Comparison of ENCODE assay signal across 9 cellular contexts in the genomic region with DNA sequence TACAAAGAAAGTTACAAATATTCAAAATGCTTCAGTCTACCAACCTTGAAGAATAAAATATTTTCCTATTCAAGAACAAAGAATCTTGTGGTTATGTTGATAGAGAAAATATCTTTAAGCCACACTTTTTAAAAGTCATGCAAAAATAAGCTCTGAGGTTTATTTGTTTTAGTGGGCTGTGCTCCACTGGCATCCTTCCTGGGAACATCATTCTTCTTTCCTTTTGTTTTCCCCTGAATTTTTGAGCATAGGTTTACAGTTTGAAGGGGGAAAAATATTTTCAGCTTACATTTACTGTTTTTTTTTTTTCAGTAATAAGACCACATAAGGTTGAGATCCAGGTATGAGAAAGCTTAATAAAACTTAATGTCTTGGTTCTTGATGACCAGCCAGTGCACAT.
DNase-seq lines count a peak whose midpoint lies in the region; ATAC-seq, FAIRE-seq and TF ChIP-seq lines count a peak whose summit lies in the region.
"Had no signal": no experiment of that assay in that cellular context is flagged by ENCODE, and none has a peak within 500 bp of the region (broad histone marks: within the 10 kb centered on the region; RNA-seq: fewer than 3 reads in every experiment).

No MANE protein-coding gene starts in this region.

- no peak for FAIRE-seq in HepG2 (lab: Jason Lieb, UNC)

- H3K4me1 ChIP-seq in GM23338 (ENCODE audit: insufficient read depth) = peaks cover 35% of the 10 kb centered on the region
- H3K4me1 ChIP-seq in SJCRH30 = peaks cover 35% of the 10 kb centered on the region
- H3K4me1 ChIP-seq in skeletal muscle satellite cell (ENCODE audit: control insufficient read depth, insufficient read depth, low read length) = peaks cover 23% of the 10 kb centered on the region
- no peaks in the 10 kb centered on the region for H3K4me1 ChIP-seq in HepG2 (ENCODE audit: insufficient read depth, low read length)

- POLR2A ChIA-PET in HepG2 (lab: Yijun Ruan, JAX) = no interaction called here

- H3K4me3 ChIP-seq in GM23338 (no peak overlapping the region), SJCRH30 (no peak overlapping the region), fibroblast of the aortic adventitia (ENCODE audit: low read depth, low read length) (no peak overlapping the region), skeletal muscle satellite cell (ENCODE audit: low read length) (peak overlapping the region; percentile 6), HepG2 (replicated peaks in 1 of 3; ENCODE audit: insufficient read depth in 1 of 3, low read depth in 2 of 3, low read length in 3 of 3) (no peak overlapping the region)
- H3K4me3 ChIP-seq: ovary had no signal

- H2AFZ ChIP-seq in GM23338 (no peak overlapping the region), HepG2 (ENCODE audit: low read length) (no peak overlapping the region)

- no peaks in the 10 kb centered on the region for H3F3A ChIP-seq in GM23338 (replicated peaks; ENCODE audit: low read depth)

- H3K9ac ChIP-seq in skeletal muscle satellite cell (ENCODE audit: low read depth, low read length) = peak overlapping the region; percentile 76
- H3K9ac ChIP-seq in HepG2 (ENCODE audit: insufficient read depth, low read depth, low read length) = no peak overlapping the region

- no peak for ATAC-seq in GM23338
- no peak for ATAC-seq in HepG2

- peaks cover 7% of the 10 kb centered on the region for H3K27me3 Mint-ChIP-seq in GM23338 (ENCODE audit: insufficient read depth, low read depth, poor library complexity)

- H4K20me1 ChIP-seq in GM23338 (replicated peaks; ENCODE audit: insufficient read depth) (no peaks in the 10 kb centered on the region), HepG2 (ENCODE audit: insufficient read depth, low read length) (no peaks in the 10 kb centered on the region)

- peak overlapping the region; percentile 96 for H3K27ac Mint-ChIP-seq in GM23338

- 0 out of 3 replicates have a peak, but pooled peaks cover 3% of the 10 kb centered on the region for H3K36me3 Mint-ChIP-seq in GM23338 (ENCODE audit: low read depth)

- intact Hi-C loops in HepG2 (cut with micrococcal nuclease; ENCODE audit: unreplicated experiment) = no loop called here

- in situ Hi-C loops in HepG2 (cut with HindIII; ENCODE audit: extremely low pct_ligation_motif_present, low pct_unique_long_range_greater_than_20kb) = no loop called here

- no peak for TF ChIP-seq RAD21 in HepG2 (CRISPR knock-in tag; IDR thresholded peaks at IDR 0.05)

- no peak for TF ChIP-seq CTCF in GM23338 (conservative IDR thresholded peaks at IDR 0.05; ENCODE audit: low read depth in 2 of 2)
- no peak for TF ChIP-seq CTCF in fibroblast of the aortic adventitia (IDR thresholded peaks at IDR 0.05; ENCODE audit: insufficient read depth, low read length)
- TF ChIP-seq CTCF in HepG2 (CRISPR knock-in tag; IDR thresholded peaks at IDR 0.05) = no peak

- H3K9me2 ChIP-seq in GM23338 (ENCODE audit: insufficient read depth) = no peaks in the 10 kb centered on the region; the same call in 1 of the 2 replicates

- H3K4me3 Mint-ChIP-seq in GM23338 = no peak overlapping the region

- TF ChIP-seq POLR2A in HepG2 (IDR thresholded peaks at IDR 0.05; ENCODE audit: insufficient read depth in 1 of 2, low read depth in 2 of 2, low read length in 2 of 2) = no peak

- no TSS peak for BruUV-seq in HepG2 (replicated peaks; lab: Mats Ljungman, UMichigan)

- CTCF ChIA-PET in HepG2 (lab: Yijun Ruan, JAX; ENCODE audit: low intra/inter-chr PET ratio, low total read pairs) = no interaction called here

- peaks cover 46% of the 10 kb centered on the region for H3K4me1 Mint-ChIP-seq in GM23338

- TF ChIP-seq EP300 in HepG2 (IDR thresholded peaks at IDR 0.05; ENCODE audit: low read depth in 2 of 2, low read length in 2 of 2) = no peak
- no peak for TF ChIP-seq EP300 in HepG2 (CRISPR knock-in tag; IDR thresholded peaks at IDR 0.05; ENCODE audit: borderline replicate concordance)

- H3K4me2 ChIP-seq in GM23338 (no peak overlapping the region; the same call in 1 of the 2 replicates), skeletal muscle satellite cell (ENCODE audit: low read length) (peak overlapping the region; percentile 65), HepG2 (ENCODE audit: low read depth, low read length) (no peak overlapping the region)

- H3K36me3 ChIP-seq in GM23338 (ENCODE audit: insufficient read depth) (no peaks in the 10 kb centered on the region), SJCRH30 (no peaks in the 10 kb centered on the region), skeletal muscle satellite cell (ENCODE audit: insufficient read depth, low read length) (no peaks in the 10 kb centered on the region), HepG2 (replicated peaks in 1 of 2; ENCODE audit: control insufficient read depth in 1 of 2, insufficient read depth in 2 of 2, low read length in 2 of 2) (no peaks in the 10 kb centered on the region)
- H3K36me3 ChIP-seq: ovary had no signal

- H3K27me3 ChIP-seq in GM23338 (ENCODE audit: insufficient read depth) = no peaks in the 10 kb centered on the region
- no peaks in the 10 kb centered on the region for H3K27me3 ChIP-seq in SJCRH30
- H3K27me3 ChIP-seq in skeletal muscle satellite cell (ENCODE audit: control insufficient read depth, insufficient read depth, low read length) = no peaks in the 10 kb centered on the region
- no peaks in the 10 kb centered on the region; a peak in 1 of 5 replicates for H3K27me3 ChIP-seq in HepG2 (ENCODE audit: control insufficient read depth in 1 of 2, insufficient read depth in 2 of 2, low read length in 2 of 2)
- H3K27me3 ChIP-seq: ovary had no signal

- H3K9me3 ChIP-seq in SJCRH30 (replicated peaks) (no peaks in the 10 kb centered on the region), skeletal muscle satellite cell (replicated peaks; ENCODE audit: low read length) (no peaks in the 10 kb centered on the region), HepG2 (ENCODE audit: low read length) (no peaks in the 10 kb centered on the region)
- H3K9me3 ChIP-seq: ovary had no signal

- H3K79me2 ChIP-seq in GM23338 (replicated peaks; ENCODE audit: insufficient read depth) = no peaks in the 10 kb centered on the region
- no peaks in the 10 kb centered on the region for H3K79me2 ChIP-seq in HepG2 (ENCODE audit: insufficient read depth, low read length)

- H3K9me3 Mint-ChIP-seq in GM23338 = no peaks in the 10 kb centered on the region

- H3K27ac ChIP-seq in GM23338 (ENCODE audit: low read depth) = peak overlapping the region; percentile 10; the same call in 1 of the 2 replicates
- H3K27ac ChIP-seq in SJCRH30 = peak overlapping the region; percentile 63
- H3K27ac ChIP-seq in HepG2 (ENCODE audit: extremely low read length, insufficient read depth, low read length) = no peak overlapping the region

- no peak for DNase-seq in GM23338 (ENCODE audit: low spot score)
- no peak for DNase-seq in SJCRH30
- peak; percentile 85 for DNase-seq in fibroblast of the aortic adventitia (ENCODE audit: low read depth)
- no peak for DNase-seq in NCI-H1092 treated with DMSO at 0.1 percent for 48 hours (lab: John Stamatoyannopoulos, UW)
- no peak for DNase-seq in HepG2 (ENCODE audit: low spot score)
- DNase-seq in HCEC 1CT = no peak
- no peak for DNase-seq in NCI-H1092 (lab: John Stamatoyannopoulos, UW)

TF ChIP-seq in GM23338, 12 proteins besides CTCF, POLR2A, EP300 and RAD21 (continues in another document):
- TF ChIP-seq ETS1 (IDR thresholded peaks at IDR 0.05) (no peak), CREB1 (CRISPR knock-in tag; IDR thresholded peaks at IDR 0.05; ENCODE audit: low read depth) (no peak), JUNB (IDR thresholded peaks at IDR 0.05; ENCODE audit: unreplicated experiment) (no peak), EZH2phosphoT487 (IDR thresholded peaks at IDR 0.05; ENCODE audit: unreplicated experiment) (no peak)

TF ChIP-seq in HepG2, 621 proteins besides CTCF, POLR2A, EP300 and RAD21 (continues in another document):
- TF ChIP-seq ZBTB21 (CRISPR knock-in tag; IDR thresholded peaks at IDR 0.05) (no peak), RXRB (CRISPR knock-in tag; IDR thresholded peaks at IDR 0.05; ENCODE audit: borderline replicate concordance) (no peak), NONO (IDR thresholded peaks at IDR 0.05) (no peak), NONO (CRISPR knock-in tag; conservative IDR thresholded peaks at IDR 0.05) (no peak), SKI (IDR thresholded peaks at IDR 0.05; ENCODE audit: partially characterized antibody) (no peak), ZNF256 (CRISPR knock-in tag; conservative IDR thresholded peaks at IDR 0.05) (no peak), ZSCAN31 (CRISPR knock-in tag; IDR thresholded peaks at IDR 0.05; ENCODE audit: low read depth) (no peak), GTF2F1 (IDR thresholded peaks at IDR 0.05; ENCODE audit: low read length) (no peak), ZNF878 (CRISPR knock-in tag; IDR thresholded peaks at IDR 0.05) (no peak), NR2C2 (CRISPR knock-in tag; IDR thresholded peaks at IDR 0.05; ENCODE audit: borderline replicate concordance) (no peak), CREB1 (IDR thresholded peaks at IDR 0.05) (no peak), CREB1 (CRISPR knock-in tag; IDR thresholded peaks at IDR 0.05) (no peak), LRRFIP1 (CRISPR knock-in tag; conservative IDR thresholded peaks at IDR 0.05) (no peak)
